In genomic region chr21:38807481-38807880, GRCh38 we compare ENCODE assay signal across 8 cellular contexts. TPM values are rescaled to one million over a fixed set of nuclear protein-coding genes. Genes with fewer than 3 reads are reported as not detected.
A peak's percentile ranks its signal among the peaks of the same experiment; 100 is the strongest.
DNase-seq lines count a peak whose midpoint lies in the region; ATAC-seq and TF ChIP-seq lines count a peak whose summit lies in the region.

No MANE protein-coding gene starts in this region.

- H3K36me3 ChIP-seq in adrenal gland (replicated peaks in 1 of 2) = peaks cover 0 to 22% of the 10 kb centered on the region in 2 donors
- peaks cover 0 to 23% (median 0%) of the 10 kb centered on the region in 4 donors for H3K36me3 ChIP-seq in transverse colon

- DNase-seq in activated T-cell treated with anti-CD3 and anti-CD28 coated beads, Interleukin-2, amount 50 U/mL, for 4 hours = no peak
- no peak for DNase-seq in activated T-cell treated with anti-CD3 and anti-CD28 coated beads for 4 hours
- no peak for DNase-seq in adrenal gland
- peak; percentile 39 for DNase-seq in left kidney (ENCODE audit: low read depth, low spot score)
- DNase-seq in transverse colon = no peak
- no peak for DNase-seq in hepatic stellate cell (ENCODE audit: low spot score)
- no peak for DNase-seq in GM10266 (ENCODE audit: extremely low spot score)
- no peak for DNase-seq in AG08396 (ENCODE audit: low spot score)

- no peak for ATAC-seq in activated T-cell treated with anti-CD3 and anti-CD28 coated beads, Interleukin-2, amount 50 U/mL, for 4 hours

- intact Hi-C loops in adrenal gland (cut with DNase I) (loop anchor here (5.0 to 10.0 kb wide), 4 partner anchors 73 to 320 kb away; no protein-coding TSS in a partner anchor), transverse colon (cut with DNase I; ENCODE audit: low total_unique reads) (loop anchor here (5.0 to 10.0 kb wide), 2 partner anchors 75 to 297 kb away; no protein-coding TSS in a partner anchor)

- H3K4me3 Mint-ChIP-seq in activated T-cell treated with anti-CD3 and anti-CD28 coated beads, Interleukin-2, amount 50 U/mL, for 4 hours = peak overlapping the region; percentile 91

- peaks cover 38% of the 10 kb centered on the region for H3K4me1 Mint-ChIP-seq in activated T-cell treated with anti-CD3 and anti-CD28 coated beads, Interleukin-2, amount 50 U/mL, for 4 hours (ENCODE audit: low read depth)

- H3K27me3 ChIP-seq in adrenal gland = no peaks in the 10 kb centered on the region
- no peaks in the 10 kb centered on the region for H3K27me3 ChIP-seq in transverse colon

- H3K4me1 ChIP-seq in adrenal gland (replicated peaks in 1 of 2) (peaks cover 0 to 35% of the 10 kb centered on the region in 2 donors), transverse colon (peaks cover 19 to 67% (median 62%) of the 10 kb centered on the region in 4 donors)

- TF ChIP-seq EP300 in transverse colon (IDR thresholded peaks at IDR 0.05; ENCODE audit: low read depth) = no peak

- WGBS in adrenal gland, 4 donors = 30 to 56% (median 35%) methylated on average over 1 of the region's 1 CpG
- WGBS in transverse colon (ENCODE audit: low coverage in 1 of 2), 2 donors = 12 to 25% methylated on average over 1 of the region's 1 CpG

- peak overlapping the region in 4 of 5 donors; percentile 8 to 90 (median 90) for H3K27ac ChIP-seq in adrenal gland
- H3K27ac ChIP-seq in transverse colon = peak overlapping the region; percentile 94 to 99 (median 98)

- H3K27me3 Mint-ChIP-seq in activated T-cell treated with anti-CD3 and anti-CD28 coated beads, Interleukin-2, amount 50 U/mL, for 4 hours (ENCODE audit: low read depth) = peaks cover 3% of the 10 kb centered on the region

- TF ChIP-seq CTCF in adrenal gland (IDR thresholded peaks at IDR 0.05) = no peak
- TF ChIP-seq CTCF in transverse colon (IDR thresholded peaks at IDR 0.05) = no peak
- no peak for TF ChIP-seq CTCF in GM10266 (IDR thresholded peaks at IDR 0.05; ENCODE audit: control insufficient read depth, insufficient read depth, low read depth, missing control alignments)

- H3K4me3 ChIP-seq in adrenal gland (peak overlapping the region in 2 of 4 donors; percentile 10 to 93), transverse colon (peak overlapping the region; percentile 28 to 98 (median 92))

- H3K9me3 ChIP-seq in adrenal gland (replicated peaks in 1 of 3) (no peaks in the 10 kb centered on the region), transverse colon (no peaks in the 10 kb centered on the region)

- H3K36me3 Mint-ChIP-seq in activated T-cell treated with anti-CD3 and anti-CD28 coated beads, Interleukin-2, amount 50 U/mL, for 4 hours (ENCODE audit: insufficient read depth) = peaks cover 24% of the 10 kb centered on the region

- in situ Hi-C loops in transverse colon (cut with MboI; ENCODE audit: low pct_ligation_motif_present in 1 of 4, low pct_unique_long_range_greater_than_20kb in 1 of 4, low sequenced_read_pairs in 3 of 4) = no loop called here

- no peaks in the 10 kb centered on the region for H3K9me3 Mint-ChIP-seq in activated T-cell treated with anti-CD3 and anti-CD28 coated beads, Interleukin-2, amount 50 U/mL, for 4 hours

- TF ChIP-seq POLR2A in adrenal gland (IDR thresholded peaks at IDR 0.05) = no peak
- no peak for TF ChIP-seq POLR2A in transverse colon (IDR thresholded peaks at IDR 0.05)

RNA-seq across cellular contexts. Expression of gene ETS2, which starts 1.8 kb away (rescaled TPM):
- total RNA-seq in activated T-cell treated with anti-CD3 and anti-CD28 coated beads, Interleukin-2, amount 50 U/mL, for 4 hours = 10 to 100 TPM; 44.2 to 50.4 (median 48.3) TPM
- total RNA-seq in adrenal gland (10 to 100 TPM; 38.5 to 66.8 (median 49.2) TPM), transverse colon (100 to 1,000 TPM in 3 of 4 donors, 10 to 100 TPM in 1; 55.1 to 174 (median 127) TPM)
- 10 to 100 TPM; 26.2 to 38.8 (median 34.8) TPM for polyA plus RNA-seq in adrenal gland
